8 cellular contexts compared by ENCODE assay signal in genomic region chr1:58814251-58815068, GRCh38. TPM values are rescaled to one million over a fixed set of nuclear protein-coding genes. Genes with fewer than 3 reads are reported as not detected.
A peak's percentile ranks its signal among the peaks of the same experiment; 100 is the strongest.
DNase-seq lines count a peak whose midpoint lies in the region; TF ChIP-seq lines count a peak whose summit lies in the region.

No MANE protein-coding gene starts in this region.

- no peaks in the 10 kb centered on the region for H3K27me3 Mint-ChIP-seq in CD8-positive, alpha-beta memory T cell
- H3K27me3 Mint-ChIP-seq in neural crest cell (ENCODE audit: low read depth): no peaks in the 10 kb centered on the region

- H3K79me2 ChIP-seq in fibroblast of lung (ENCODE audit: control insufficient read depth, insufficient read depth, low read length): no peaks in the 10 kb centered on the region

- no peaks in the 10 kb centered on the region for H4K20me1 ChIP-seq in fibroblast of lung (ENCODE audit: control insufficient read depth, extremely low read depth, insufficient read depth, low read length)

- in situ Hi-C loops in ACHN (cut with HindIII; ENCODE audit: low pct_ligation_motif_present, low pct_unique_long_range_greater_than_20kb, low sequenced_read_pairs): no loop called here

- no peak overlapping the region for H3K27ac ChIP-seq in CD8-positive, alpha-beta memory T cell (ENCODE audit: low read depth, low read length)
- peak overlapping the region; percentile 97 for H3K27ac ChIP-seq in fibroblast of lung (ENCODE audit: insufficient read depth, low read length)

- POLR2A ChIA-PET in CD8-positive, alpha-beta memory T cell (lab: Charles Lee): interaction anchor here (0.7 to 1.3 kb wide), 3 partner anchors 31 to 71 kb away, joined by 3 to 4 read pairs (median 3); partner anchors contain the start of gene JUN

- DNase-seq in CD8-positive, alpha-beta memory T cell: no peak
- DNase-seq in SW480 (ENCODE audit: low spot score) (peak; percentile 81), fibroblast of lung (ENCODE audit: low read depth in 2 of 2) (peak; percentile 26 to 75), neural crest cell (ENCODE audit: low read depth, low spot score) (peak; percentile 11), A172 (ENCODE audit: low spot score) (no peak), dedifferentiated amniotic fluid mesenchymal stem cell (ENCODE audit: extremely low spot score) (no peak), NCI-H2227 treated with DMSO at 0.1 percent for 48 hours (lab: John Stamatoyannopoulos, UW) (no peak), ACHN (no peak)

- no peaks in the 10 kb centered on the region for H3K9me3 Mint-ChIP-seq in CD8-positive, alpha-beta memory T cell
- no peaks in the 10 kb centered on the region for H3K9me3 Mint-ChIP-seq in neural crest cell

- no peaks in the 10 kb centered on the region for H3K9me3 ChIP-seq in CD8-positive, alpha-beta memory T cell (ENCODE audit: low read length)
- H3K9me3 ChIP-seq in fibroblast of lung (ENCODE audit: control insufficient read depth, insufficient read depth, low read depth, low read length): no peaks in the 10 kb centered on the region

- no peaks in the 10 kb centered on the region for H3K27me3 ChIP-seq in CD8-positive, alpha-beta memory T cell (ENCODE audit: insufficient read depth, low read length, poor library complexity, severe bottlenecking)
- no peaks in the 10 kb centered on the region for H3K27me3 ChIP-seq in fibroblast of lung (ENCODE audit: control insufficient read depth, insufficient read depth, low read length)

- H3K27ac Mint-ChIP-seq in CD8-positive, alpha-beta memory T cell: peak overlapping the region in 7 of 8 donors; percentile 79 to 99 (median 87)
- peak overlapping the region; percentile 65 for H3K27ac Mint-ChIP-seq in neural crest cell (ENCODE audit: unreplicated experiment)

- TF ChIP-seq CTCF in fibroblast of lung (conservative IDR thresholded peaks at IDR 0.05 in 1 of 2, IDR thresholded peaks at IDR 0.05 in 1 of 2; ENCODE audit: low read depth in 1 of 2, low read length in 2 of 2) (no peak), neural crest cell (conservative IDR thresholded peaks at IDR 0.05) (no peak)

- peak overlapping the region; percentile 32 for H3K9ac ChIP-seq in fibroblast of lung (ENCODE audit: insufficient read depth, low read length)

- H3K4me3 Mint-ChIP-seq in CD8-positive, alpha-beta memory T cell: peak overlapping the region; percentile 63 to 98 (median 91)
- peak overlapping the region; percentile 73 for H3K4me3 Mint-ChIP-seq in neural crest cell

- no peak overlapping the region for H2AFZ ChIP-seq in fibroblast of lung (ENCODE audit: low read length)

- peaks cover 35% of the 10 kb centered on the region for H3K4me1 ChIP-seq in CD8-positive, alpha-beta memory T cell (ENCODE audit: insufficient read depth, low read length)
- H3K4me1 ChIP-seq in fibroblast of lung (ENCODE audit: control insufficient read depth, extremely low read depth, insufficient read depth, low read length): peaks cover 23% of the 10 kb centered on the region

- CTCF ChIA-PET in CD8-positive, alpha-beta memory T cell (lab: Charles Lee): interaction anchor here (1.8 kb wide), 1 partner anchor 30 kb away, joined by 6 read pairs; the partner anchor contains the start of gene JUN

- no peaks in the 10 kb centered on the region for H3K36me3 ChIP-seq in CD8-positive, alpha-beta memory T cell (ENCODE audit: insufficient read depth, low read length)
- H3K36me3 ChIP-seq in fibroblast of lung (ENCODE audit: control insufficient read depth, insufficient read depth, low read length): no peaks in the 10 kb centered on the region

- H3K4me1 Mint-ChIP-seq in CD8-positive, alpha-beta memory T cell: peaks cover 41 to 66% (median 59%) of the 10 kb centered on the region in 3 donors
- peaks cover 49% of the 10 kb centered on the region for H3K4me1 Mint-ChIP-seq in neural crest cell

- no peak overlapping the region for H3K4me3 ChIP-seq in CD8-positive, alpha-beta memory T cell (ENCODE audit: low read length)
- peak overlapping the region in 1 of 4 experiments; percentile 67 for H3K4me3 ChIP-seq in fibroblast of lung (replicated peaks in 1 of 4; ENCODE audit: control extremely low read depth in 1 of 4, insufficient read depth in 1 of 4, low read depth in 3 of 4, low read length in 4 of 4)

- peak overlapping the region; percentile 39 for H3K4me2 ChIP-seq in fibroblast of lung (ENCODE audit: extremely low read depth, insufficient read depth, low read length)

- H3K36me3 Mint-ChIP-seq in CD8-positive, alpha-beta memory T cell: peaks cover 0 to 6% (median 1%) of the 10 kb centered on the region in 3 donors
- no peaks in the 10 kb centered on the region for H3K36me3 Mint-ChIP-seq in neural crest cell (ENCODE audit: low read depth)

RNA-seq across cellular contexts. Expression of gene JUN, which starts 30.6 kb away (rescaled TPM):
- total RNA-seq in CD8-positive, alpha-beta memory T cell: 10 to 100 TPM; 25.5 to 27.7 TPM
- 163 TPM for polyA plus RNA-seq in CD8-positive, alpha-beta memory T cell
- total RNA-seq in fibroblast of lung (112 and 145 TPM in 2 replicates), neural crest cell (28.7 and 29.0 TPM in 2 replicates)
- polyA plus RNA-seq in fibroblast of lung: 22.6 and 73.7 TPM in 2 replicates
- polyA plus RNA-seq in fibroblast of lung (2012): 39.2 and 112 TPM in 2 replicates
- 34.1 and 57.9 TPM in 2 replicates for polyA minus RNA-seq in fibroblast of lung (ENCODE audit: low replicate concordance)
- total RNA-seq in A172 (2014; rRNA removed; shearing (Covaris generic)): 73.6 and 82.2 TPM in 2 replicates

Comparison
In these comparisons a context has a peak if more than half of its experiments do, and no peak if none do; other contexts are left out.
1. DNase-seq: peak in SW480 (single experiment), fibroblast of lung (2 of 2) and neural crest cell (single experiment); none in CD8-positive, alpha-beta memory T cell (0 of 5), A172 (single experiment), dedifferentiated amniotic fluid mesenchymal stem cell (single experiment), NCI-H2227 treated with DMSO at 0.1 percent for 48 hours (single experiment) and ACHN (single experiment).